In genomic region chr21:44354001-44354405, GRCh38 we compare ENCODE assay signal across 14 cellular contexts. TPM values are rescaled to one million over a fixed set of nuclear protein-coding genes. Genes with fewer than 3 reads are reported as not detected.
A peak's percentile ranks its signal among the peaks of the same experiment; 100 is the strongest.
DNase-seq lines count a peak whose midpoint lies in the region; ATAC-seq and TF ChIP-seq lines count a peak whose summit lies in the region.
"Had no signal": no experiment of that assay in that cellular context is flagged by ENCODE, and none has a peak within 500 bp of the region (broad histone marks: within the 10 kb centered on the region; RNA-seq: fewer than 3 reads in every experiment).

No MANE protein-coding gene starts in this region.

- peaks cover 12 to 49% (median 34%) of the 10 kb centered on the region in 7 donors for H3K27me3 ChIP-seq in heart right ventricle
- H3K27me3 ChIP-seq in PC-9 (ENCODE audit: insufficient read depth, low read depth) = peaks cover 35% of the 10 kb centered on the region

- no peak overlapping the region for H3K4me2 ChIP-seq in PC-9

- H3K9me3 Mint-ChIP-seq in stimulated activated effector memory CD8-positive, alpha-beta T cell treated with anti-CD3 and anti-CD28 coated beads, Interleukin-12 subunit alpha, Interleukin-12 subunit beta, amount 100 ng/mL, for 72 hours = no peaks in the 10 kb centered on the region
- H3K9me3 Mint-ChIP-seq: type B pancreatic cell had no signal

- H4K20me1 ChIP-seq in PC-9 (ENCODE audit: insufficient read depth) = no peaks in the 10 kb centered on the region

- H3K4me1 Mint-ChIP-seq in stimulated activated effector memory CD8-positive, alpha-beta T cell treated with anti-CD3 and anti-CD28 coated beads, Interleukin-12 subunit alpha, Interleukin-12 subunit beta, amount 100 ng/mL, for 72 hours = peaks cover 43% of the 10 kb centered on the region

- CTCF ChIA-PET in PC-9 (lab: Charles Lee) = no interaction called here
- CTCF ChIA-PET in HEK293T (lab: Yijun Ruan, JAX) = interaction anchor here (0.6 kb wide), 1 partner anchor 1871 kb away, joined by 3 read pairs; no protein-coding TSS in a partner anchor

- H3K9me3 ChIP-seq in heart right ventricle (no peaks in the 10 kb centered on the region), PC-9 (ENCODE audit: insufficient read depth, low read depth) (no peaks in the 10 kb centered on the region)

- ATAC-seq in heart right ventricle = peak in 1 of 8 donors; percentile 27
- no peak for ATAC-seq in stimulated activated effector memory CD8-positive, alpha-beta T cell treated with anti-CD3 and anti-CD28 coated beads, Interleukin-12 subunit alpha, Interleukin-12 subunit beta, amount 100 ng/mL, for 72 hours

- H2AFZ ChIP-seq in PC-9 = no peak overlapping the region

- POLR2A ChIA-PET in PC-9 (lab: Charles Lee; ENCODE audit: unreplicated experiment) (no interaction called here), HEK293T (lab: Yijun Ruan, JAX) (interaction anchor here (1.3 kb wide), 1 partner anchor 15 kb away, joined by 3 read pairs; the partner anchor contains the start of gene CFAP410)

- no TSS peak for BruUV-seq in PC-9 (replicated peaks; lab: Mats Ljungman, UMichigan)

- intact Hi-C loops in heart right ventricle (cut with DNase I) (loop anchor here in 1 of 10 donors (10.0 kb wide), 1 partner anchor 121 kb away; no protein-coding TSS in a partner anchor), PC-9 (cut with micrococcal nuclease; ENCODE audit: unreplicated experiment) (no loop called here)

- H3K27ac Mint-ChIP-seq in stimulated activated effector memory CD8-positive, alpha-beta T cell treated with anti-CD3 and anti-CD28 coated beads, Interleukin-12 subunit alpha, Interleukin-12 subunit beta, amount 100 ng/mL, for 72 hours = peak overlapping the region; percentile 89
- H3K27ac Mint-ChIP-seq: type B pancreatic cell had no signal

- no peaks in the 10 kb centered on the region for H3F3A ChIP-seq in PC-9 (ENCODE audit: insufficient read depth, low read depth)

- DNase-seq in DMS 273 (lab: John Stamatoyannopoulos, UW; ENCODE audit: unreplicated experiment) (peak; percentile 23), DMS 273 treated with DMSO at 0.1 percent for 48 hours (lab: John Stamatoyannopoulos, UW) (no peak), SIG-M5 treated with dmso at 0.1 percent for 504 hours (lab: John Stamatoyannopoulos, UW; ENCODE audit: unreplicated experiment) (peak; percentile 99), heart right ventricle (no peak), SK-N-DZ (ENCODE audit: low spot score) (no peak), PC-9 (no peak), HEK293T (ENCODE audit: extremely low spot score) (no peak)
- no peak for DNase-seq in stimulated activated effector memory CD8-positive, alpha-beta T cell treated with anti-CD3 and anti-CD28 coated beads, Interleukin-12 subunit alpha, Interleukin-12 subunit beta, amount 100 ng/mL, for 72 hours (ENCODE audit: low spot score in 2 of 2)
- DNase-seq: activated CD8-positive, alpha-beta memory T cell treated with anti-CD3 and anti-CD28 coated beads, Interleukin-2, amount 50 U/mL, for 48 hours; effector memory CD4-positive, alpha-beta T cell; NCI-H1930; SHP77 treated with DMSO at 0.1 percent for 48 hours had no signal

- H3K4me3 Mint-ChIP-seq in stimulated activated effector memory CD8-positive, alpha-beta T cell treated with anti-CD3 and anti-CD28 coated beads, Interleukin-12 subunit alpha, Interleukin-12 subunit beta, amount 100 ng/mL, for 72 hours = peak overlapping the region; percentile 62
- H3K4me3 Mint-ChIP-seq: type B pancreatic cell had no signal

- H3K27ac ChIP-seq in heart right ventricle (peak overlapping the region in 5 of 10 donors; percentile 10 to 89 (median 25)), PC-9 (no peak overlapping the region)
- H3K27ac ChIP-seq: 22Rv1 had no signal

- 61 to 69% methylated on average over 8 of the region's 8 CpGs for WGBS in heart right ventricle, 2 donors

- peak overlapping the region in 6 of 10 donors; percentile 10 to 61 (median 32) for H3K4me3 ChIP-seq in heart right ventricle
- H3K4me3 ChIP-seq in PC-9 = no peak overlapping the region

- no peaks in the 10 kb centered on the region for H3K79me2 ChIP-seq in PC-9 (ENCODE audit: low read depth)

- H3K36me3 ChIP-seq in heart right ventricle (peaks cover 0 to 11% (median 0%) of the 10 kb centered on the region in 9 donors), PC-9 (ENCODE audit: low read depth) (no peaks in the 10 kb centered on the region)

- H3K9me2 ChIP-seq in PC-9 (ENCODE audit: insufficient read depth) = no peaks in the 10 kb centered on the region

- H3K4me1 ChIP-seq in heart right ventricle (peaks cover 0 to 71% (median 0%) of the 10 kb centered on the region in 9 donors), PC-9 (replicated peaks; ENCODE audit: insufficient read depth) (no peaks in the 10 kb centered on the region)

- no peak for TF ChIP-seq CTCF in heart right ventricle (IDR thresholded peaks at IDR 0.05)
- TF ChIP-seq CTCF in PC-9 (conservative IDR thresholded peaks at IDR 0.05) = no peak

- H3K36me3 Mint-ChIP-seq in stimulated activated effector memory CD8-positive, alpha-beta T cell treated with anti-CD3 and anti-CD28 coated beads, Interleukin-12 subunit alpha, Interleukin-12 subunit beta, amount 100 ng/mL, for 72 hours = no peaks in the 10 kb centered on the region
- H3K36me3 Mint-ChIP-seq: type B pancreatic cell had no signal

TF ChIP-seq in HEK293T, 16 proteins besides CTCF, POLR2A, EP300 and RAD21:
- TF ChIP-seq ZNF384 (IDR thresholded peaks at IDR 0.05) (no peak), LEF1 (IDR thresholded peaks at IDR 0.05; ENCODE audit: borderline replicate concordance) (no peak), NFRKB (IDR thresholded peaks at IDR 0.05) (no peak), ARNT (IDR thresholded peaks at IDR 0.05) (no peak), ELF4 (IDR thresholded peaks at IDR 0.05) (no peak), BHLHE40 (IDR thresholded peaks at IDR 0.05; ENCODE audit: borderline replicate concordance) (no peak)

RNA-seq across cellular contexts. Expression of gene TRPM2, which starts 0.6 kb away (rescaled TPM):
- total RNA-seq in heart right ventricle (1 to 10 TPM in 5 of 10 donors, under 1 TPM in 5; 0.34 to 8.5 (median 0.89) TPM), PC-9 (2021) (not detected in 2 replicates)
- 1 to 10 TPM; 1.2 to 2.4 TPM for polyA plus RNA-seq in heart right ventricle
- polyA plus RNA-seq in SK-N-DZ (2014; cell fraction: cytosol; rRNA removed) = 2.5 and 2.7 TPM in 2 replicates
- 0.35 and 4.2 TPM in 2 replicates for polyA plus RNA-seq in SK-N-DZ (2014; cell fraction: nucleus; rRNA removed)

RNA-seq across cellular contexts. Expression of gene CFAP410, which starts 14.8 kb away (rescaled TPM):
- total RNA-seq in heart right ventricle (10 to 100 TPM; 10.9 to 15.8 (median 13.3) TPM), PC-9 (2021) (12.5 and 23.9 TPM in 2 replicates)
- polyA plus RNA-seq in heart right ventricle = 10 to 100 TPM; 27.6 to 34.7 TPM
- polyA plus RNA-seq in SK-N-DZ (2014; cell fraction: cytosol; rRNA removed) = 15.8 and 18.8 TPM in 2 replicates
- 22.7 and 35.3 TPM in 2 replicates for polyA plus RNA-seq in SK-N-DZ (2014; cell fraction: nucleus; rRNA removed)

RNA-seq across cellular contexts. Expression of gene PFKL, which starts 54.1 kb away (rescaled TPM):
- 10 to 100 TPM; 34.7 to 84.4 (median 43.8) TPM for total RNA-seq in heart right ventricle
- 10 to 100 TPM; 42.6 to 56.9 TPM for polyA plus RNA-seq in heart right ventricle
- polyA plus RNA-seq in SK-N-DZ (2014; cell fraction: cytosol; rRNA removed) = 40.2 and 42.5 TPM in 2 replicates
- polyA plus RNA-seq in SK-N-DZ (2014; cell fraction: nucleus; rRNA removed) = 86.9 and 91.8 TPM in 2 replicates
- 67.5 and 73.8 TPM in 2 replicates for total RNA-seq in PC-9 (2021)

Comparison
In these comparisons a context has a peak if more than half of its experiments do, and no peak if none do; other contexts are left out.
1. DNase-seq: peak in DMS 273 (single experiment) and SIG-M5 treated with dmso at 0.1 percent for 504 hours (single experiment); none in DMS 273 treated with DMSO at 0.1 percent for 48 hours (single experiment), heart right ventricle (0 of 2), stimulated activated effector memory CD8-positive, alpha-beta T cell treated with anti-CD3 and anti-CD28 coated beads, Interleukin-12 subunit alpha, Interleukin-12 subunit beta, amount 100 ng/mL, for 72 hours (0 of 2), SK-N-DZ (single experiment), PC-9 (0 of 2) and HEK293T (single experiment).